ENCODE assay signal across 15 cellular contexts in the genomic region with DNA sequence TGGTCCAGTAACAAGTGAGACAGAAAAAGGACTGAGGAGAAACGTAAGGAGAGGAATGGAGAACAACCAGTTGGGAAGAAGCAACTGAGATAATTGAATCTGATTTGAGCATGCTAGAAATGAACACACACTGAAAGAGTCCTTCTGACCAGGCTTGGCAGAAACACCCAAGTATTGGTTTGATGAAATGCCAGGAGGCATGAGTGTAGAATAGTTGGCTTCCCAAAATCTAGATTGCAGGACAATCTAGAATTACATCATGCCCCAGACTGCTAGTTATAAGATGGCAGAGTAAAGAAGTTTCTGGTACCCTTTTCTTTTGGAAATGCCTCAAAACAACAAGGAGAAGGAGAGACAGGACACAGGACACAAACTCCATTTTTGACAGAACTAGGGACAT.
DNase-seq lines count a peak whose midpoint lies in the region; ATAC-seq and TF ChIP-seq lines count a peak whose summit lies in the region.
"Had no signal": no experiment of that assay in that cellular context is flagged by ENCODE, and none has a peak within 500 bp of the region (broad histone marks: within the 10 kb centered on the region; RNA-seq: fewer than 3 reads in every experiment).

No MANE protein-coding gene starts in this region.

- H3K4me1 ChIP-seq in osteoblast (ENCODE audit: insufficient read depth, low read length) (peaks cover 14% of the 10 kb centered on the region), colonic mucosa (no peaks in the 10 kb centered on the region)

- H4K20me1 ChIP-seq in osteoblast (ENCODE audit: insufficient read depth, low read length), result no peaks in the 10 kb centered on the region

- H3K9me3 ChIP-seq in osteoblast (ENCODE audit: low read depth, low read length) (no peaks in the 10 kb centered on the region), colonic mucosa (no peaks in the 10 kb centered on the region)

- H3K79me2 ChIP-seq in osteoblast (ENCODE audit: insufficient read depth, low read length), result no peaks in the 10 kb centered on the region

- ATAC-seq in GM18868 (IDR thresholded peaks at IDR 0.05; ENCODE audit: unreplicated experiment), result no peak
- ATAC-seq: CD8-positive, alpha-beta T cell had no signal

- H3K36me3 ChIP-seq in osteoblast (ENCODE audit: insufficient read depth, low read length) (no peaks in the 10 kb centered on the region), colonic mucosa (no peaks in the 10 kb centered on the region)

- DNase-seq in AG10803 (ENCODE audit: low read depth) (peak; percentile 85), NCI-H226 (peak; percentile 9), cardiac fibroblast (ENCODE audit: low read depth in 2 of 2) (peak; percentile 36 to 44), osteoblast (ENCODE audit: insufficient read length, low spot score, missing footprints) (peak; percentile 58), islet precursor cell (no peak), colonic mucosa (no peak)
- DNase-seq in stimulated activated CD4-positive, alpha-beta T cell treated with anti-CD3 and anti-CD28 coated beads, Interleukin-4, amount 100 ng/mL, for 24 hours, result no peak
- DNase-seq: CD8-positive, alpha-beta T cell; DMS79 treated with DMSO at 0.1 percent for 48 hours; GDM1; H7; NCI-H1092; NCI-H748 treated with DMSO at 0.1 percent for 48 hours; PC-9 had no signal

- H3K27ac ChIP-seq in osteoblast (ENCODE audit: low read depth, low read length), result no peak overlapping the region
- no peak overlapping the region for H3K27ac ChIP-seq in colonic mucosa
- H3K27ac ChIP-seq: PC-9 had no signal

- peak overlapping the region; percentile 23 for H3K4me2 ChIP-seq in osteoblast (ENCODE audit: insufficient read depth, low read length)
- H3K4me2 ChIP-seq: PC-9 had no signal

- H3K27me3 ChIP-seq in osteoblast (ENCODE audit: insufficient read depth, low read length) (no peaks in the 10 kb centered on the region), colonic mucosa (no peaks in the 10 kb centered on the region)

- TF ChIP-seq CTCF in AG10803 (conservative IDR thresholded peaks at IDR 0.05; ENCODE audit: low read length), result no peak
- TF ChIP-seq CTCF in cardiac fibroblast (IDR thresholded peaks at IDR 0.05; ENCODE audit: low read depth, low read length), result no peak
- TF ChIP-seq CTCF in osteoblast (IDR thresholded peaks at IDR 0.05; ENCODE audit: extremely low read depth, low read depth, low read length), result no peak
- no peak for TF ChIP-seq CTCF in colonic mucosa (IDR thresholded peaks at IDR 0.05)

- H3K4me3 ChIP-seq in AG10803 (ENCODE audit: low read length) (no peak overlapping the region), cardiac fibroblast (replicated peaks in 1 of 2; ENCODE audit: low read depth in 2 of 2, low read length in 2 of 2) (no peak overlapping the region), osteoblast (ENCODE audit: insufficient read depth, low read length) (no peak overlapping the region), colonic mucosa (no peak overlapping the region)
- H3K4me3 ChIP-seq: PC-9 had no signal

- no peak overlapping the region for H2AFZ ChIP-seq in osteoblast (ENCODE audit: low read length)
- H2AFZ ChIP-seq: PC-9 had no signal

- intact Hi-C loops in colonic mucosa (cut with DNase I), result no loop called here

- H3K9ac ChIP-seq in colonic mucosa (ENCODE audit: low read depth in 2 of 2, low read length in 2 of 2), result no peak overlapping the region

Comparison
In these comparisons a context has a peak if more than half of its experiments do, and no peak if none do; other contexts are left out.
1. DNase-seq: peak in AG10803 (single experiment), NCI-H226 (single experiment), cardiac fibroblast (2 of 2) and osteoblast (single experiment); none in stimulated activated CD4-positive, alpha-beta T cell treated with anti-CD3 and anti-CD28 coated beads, Interleukin-4, amount 100 ng/mL, for 24 hours (single experiment), islet precursor cell (single experiment) and colonic mucosa (single experiment).